Comparison of ENCODE assay signal across 19 cellular contexts in genomic region chr10:78011065-78011464, GRCh38. TPM values are rescaled to one million over a fixed set of nuclear protein-coding genes. Genes with fewer than 3 reads are reported as not detected.
DNase-seq lines count a peak whose midpoint lies in the region; ATAC-seq, FAIRE-seq and TF ChIP-seq lines count a peak whose summit lies in the region.
"Had no signal": no experiment of that assay in that cellular context is flagged by ENCODE, and none has a peak within 500 bp of the region (broad histone marks: within the 10 kb centered on the region; RNA-seq: fewer than 3 reads in every experiment).

No MANE protein-coding gene starts in this region.

- no peak for TF ChIP-seq EP300 in K562 (IDR thresholded peaks at IDR 0.05; ENCODE audit: low read length)

- H2AFZ ChIP-seq in K562 (ENCODE audit: low read depth, low read length), result no peak overlapping the region

- intact Hi-C loops in K562 (cut with micrococcal nuclease) (no loop called here), prostate gland (cut with DNase I) (no loop called here)

- FAIRE-seq in K562 (lab: Jason Lieb, UNC), result no peak
- FAIRE-seq: A204.1, G401.6, GM12892, H54 had no signal

- WGBS in K562 (ENCODE audit: insufficient coverage, low coverage, missing lambda C conversion rate), result 88% methylated on average over 4 of the region's 4 CpGs
- WGBS in prostate gland, result 80% methylated on average over 4 of the region's 4 CpGs

- POLR2A ChIA-PET in HEK293 (lab: Yijun Ruan, JAX), result no interaction called here
- POLR2A ChIA-PET in K562 (lab: Yijun Ruan, JAX), result interaction anchor here (0.7 to 1.2 kb wide), 2 partner anchors 23 to 162 kb away, joined by 3 to 5 read pairs; no protein-coding TSS in a partner anchor

- H3K4me3 ChIP-seq in HEK293 (ENCODE audit: low read depth, low read length) (no peak overlapping the region), K562 (no peak overlapping the region), prostate gland (no peak overlapping the region), WERI-Rb-1 (ENCODE audit: low read depth, low read length) (no peak overlapping the region)
- H3K4me3 ChIP-seq: BLaER1, HAP-1 had no signal

- CTCF ChIA-PET in HEK293 (lab: Yijun Ruan, JAX), result no interaction called here
- CTCF ChIA-PET in K562 (lab: Yijun Ruan, JAX; ENCODE audit: low intra/inter-chr PET ratio), result no interaction called here

- H3K9ac ChIP-seq in K562 (ENCODE audit: insufficient read depth in 1 of 2, low read depth in 2 of 2, low read length in 2 of 2), result no peak overlapping the region
- H3K9ac ChIP-seq: BLaER1 had no signal

- DNase-seq in K562 (ENCODE audit: extremely low read depth in 1 of 4, low spot score in 3 of 4) (no peak), prostate gland (ENCODE audit: low spot score) (no peak), WERI-Rb-1 (no peak)
- DNase-seq in activated naive CD4-positive, alpha-beta T cell (lab: John Stamatoyannopoulos, UW), result no peak
- DNase-seq: Caco-2; CD4-positive, CD25-positive, alpha-beta regulatory T cell; CD8-positive, alpha-beta T cell; DMS153; DND-41; GOT3 had no signal

- H3K4me2 ChIP-seq in K562 (ENCODE audit: insufficient read depth, low read length), result no peak overlapping the region
- H3K4me2 ChIP-seq: BLaER1 had no signal

- in situ Hi-C loops in K562 (cut with MboI), result no loop called here

- no peaks in the 10 kb centered on the region for H3K9me1 ChIP-seq in K562 (ENCODE audit: control insufficient read depth, insufficient read depth, low read length)

- BruUV-seq in K562 (replicated peaks; lab: Mats Ljungman, UMichigan), result TSS peak; percentile 4

- TF ChIP-seq CTCF in HEK293 (tag by site-specific recombination; IDR thresholded peaks at IDR 0.05) (no peak), K562 (IDR thresholded peaks at IDR 0.05 in 2 of 3, conservative IDR thresholded peaks at IDR 0.05 in 1 of 3; ENCODE audit: insufficient read depth in 2 of 3, low read depth in 1 of 3, low read length in 3 of 3) (no peak), prostate gland (IDR thresholded peaks at IDR 0.05) (no peak), WERI-Rb-1 (IDR thresholded peaks at IDR 0.05; ENCODE audit: low read depth, low read length) (no peak)

- H3K36me3 ChIP-seq in HEK293 (ENCODE audit: control insufficient read depth in 2 of 2, insufficient read depth in 1 of 2, low read length in 2 of 2) (peaks cover 61 to 94% of the 10 kb centered on the region in 2 experiments), K562 (ENCODE audit: control insufficient read depth, insufficient read depth, low read length) (peaks cover 94% of the 10 kb centered on the region), prostate gland (no peaks in the 10 kb centered on the region), WERI-Rb-1 (peaks cover 84% of the 10 kb centered on the region)

- no peak for TF ChIP-seq RAD21 in K562 (CRISPR knock-in tag; conservative IDR thresholded peaks at IDR 0.05 in 1 of 2, IDR thresholded peaks at IDR 0.05 in 1 of 2)

- H3K79me2 ChIP-seq in K562 (ENCODE audit: control insufficient read depth, insufficient read depth, low read length), result no peaks in the 10 kb centered on the region

- H3K9me3 ChIP-seq in HEK293 (ENCODE audit: control insufficient read depth, insufficient read depth, low read depth, low read length), result no peaks in the 10 kb centered on the region
- H3K9me3 ChIP-seq in K562 (replicated peaks; ENCODE audit: control insufficient read depth, insufficient read depth, low read depth, low read length), result no peaks in the 10 kb centered on the region
- no peaks in the 10 kb centered on the region for H3K9me3 ChIP-seq in prostate gland
- no peaks in the 10 kb centered on the region for H3K9me3 ChIP-seq in WERI-Rb-1 (ENCODE audit: severe bottlenecking)
- H3K9me3 ChIP-seq: BLaER1, Caco-2, HAP-1 had no signal

- TF ChIP-seq POLR2A in K562 (conservative IDR thresholded peaks at IDR 0.05), result no peak
- no peak for TF ChIP-seq POLR2A in prostate gland (IDR thresholded peaks at IDR 0.05)

- no peaks in the 10 kb centered on the region for H4K20me1 ChIP-seq in K562 (replicated peaks; ENCODE audit: control insufficient read depth, insufficient read depth, low read length)
- H4K20me1 ChIP-seq: BLaER1 had no signal

- ATAC-seq in K562 (no peak), GM18511 (IDR thresholded peaks at IDR 0.05; ENCODE audit: unreplicated experiment) (no peak)
- ATAC-seq: CD8-positive, alpha-beta T cell had no signal

- H3K4me1 ChIP-seq in HEK293 (ENCODE audit: control insufficient read depth, insufficient read depth, low read length) (no peaks in the 10 kb centered on the region), K562 (replicated peaks in 1 of 2; ENCODE audit: control insufficient read depth in 2 of 2, insufficient read depth in 2 of 2, low read length in 2 of 2) (no peaks in the 10 kb centered on the region), prostate gland (replicated peaks) (peaks cover 4% of the 10 kb centered on the region)
- H3K4me1 ChIP-seq: BLaER1, Caco-2, HAP-1 had no signal

- H3K27me3 ChIP-seq in K562 (ENCODE audit: control insufficient read depth in 2 of 2, insufficient read depth in 2 of 2, low read length in 2 of 2) (no peaks in the 10 kb centered on the region), prostate gland (replicated peaks; ENCODE audit: insufficient read depth) (no peaks in the 10 kb centered on the region), WERI-Rb-1 (ENCODE audit: insufficient read depth, low read depth, severe bottlenecking) (no peaks in the 10 kb centered on the region)
- H3K27me3 ChIP-seq: BLaER1 had no signal

- no peak overlapping the region for H3K27ac ChIP-seq in HEK293 (ENCODE audit: extremely low read depth, low read depth, low read length)
- no peak overlapping the region for H3K27ac ChIP-seq in K562 (ENCODE audit: extremely low read depth, low read depth, low read length)
- H3K27ac ChIP-seq in prostate gland, result peak overlapping the region; percentile 78 to 87
- H3K27ac ChIP-seq in WERI-Rb-1, result no peak overlapping the region
- H3K27ac ChIP-seq: BLaER1, C4-2B had no signal

TF ChIP-seq in K562, 482 proteins besides CTCF, POLR2A, EP300 and RAD21 (continues in another document):
- no peak for TF ChIP-seq ZNF23 (CRISPR knock-in tag; IDR thresholded peaks at IDR 0.05)
- TF ChIP-seq MAFK (IDR thresholded peaks at IDR 0.05; ENCODE audit: low read length), result no peak
- TF ChIP-seq XRCC4 (IDR thresholded peaks at IDR 0.05; ENCODE audit: extremely low read depth, insufficient read depth, insufficient read length), result no peak
- TF ChIP-seq MTA1 (IDR thresholded peaks at IDR 0.05; ENCODE audit: borderline replicate concordance), result no peak
- no peak for TF ChIP-seq RBM25 (IDR thresholded peaks at IDR 0.05; ENCODE audit: low read depth, low read length, severe bottlenecking)
- no peak for TF ChIP-seq CREB1 (IDR thresholded peaks at IDR 0.05)
- no peak for TF ChIP-seq CREB1 (CRISPR knock-in tag; IDR thresholded peaks at IDR 0.05)
- TF ChIP-seq CAMTA2 (CRISPR knock-in tag; conservative IDR thresholded peaks at IDR 0.05), result no peak

RNA-seq across cellular contexts. Expression of gene POLR3A, which starts 18.2 kb away (rescaled TPM):
- 123 and 132 TPM in 2 replicates for total RNA-seq in K562 (2011; cell fraction: chromatin; rRNA removed; ENCODE audit: low replicate concordance)
- 73.2 and 88.4 TPM in 2 replicates for total RNA-seq in K562 (2011; cell fraction: nucleolus; rRNA removed)
- 85.6 and 96.2 TPM in 2 replicates for total RNA-seq in K562 (2011; cell fraction: nucleoplasm; rRNA removed)
- 32.5 and 32.8 TPM in 2 replicates for total RNA-seq in K562 (2014; rRNA removed)
- total RNA-seq in K562 (2014; rRNA removed; fragmentation: Illumina TruSeq; extraction: Trizol), result 24.0 and 25.5 TPM in 2 replicates
- 24.8 and 26.7 TPM in 2 replicates for total RNA-seq in K562 (2015; rRNA removed; fragmentation: Illumina TruSeq; extraction: Trizol)
- total RNA-seq in K562 (2021), result 37.0 TPM in 2 replicates
- 19.0 and 22.9 TPM in 2 replicates for polyA plus RNA-seq in K562 (2011; rRNA removed)
- polyA plus RNA-seq in K562 (2011; cell fraction: cytosol; rRNA removed), result 14.9 and 16.1 TPM in 2 replicates
- 28.0 and 28.6 TPM in 2 replicates for polyA plus RNA-seq in K562 (2011; cell fraction: nucleus; rRNA removed)
- 15.5 and 16.9 TPM in 2 replicates for polyA plus RNA-seq in K562 (2012)
- polyA plus RNA-seq in K562 (2014; fragmentation: Illumina TruSeq; extraction: Trizol), result 28.4 and 33.1 TPM in 2 replicates
- polyA plus RNA-seq in K562 (2014; fragmentation: Nextera tagmentation; extraction: Ambion mirVana), result 10 to 100 TPM; 14.9 to 28.8 TPM
- polyA plus RNA-seq in K562 (2014; rRNA removed), result 20.2 and 21.2 TPM in 2 replicates
- polyA minus RNA-seq in K562 (2011; rRNA and poly(A)+ RNA removed), result 65.0 and 86.0 TPM in 2 replicates
- polyA minus RNA-seq in K562 (2011; cell fraction: cytosol; rRNA and poly(A)+ RNA removed), result 34.2 and 43.2 TPM in 2 replicates
- 46.7 and 67.6 TPM in 2 replicates for polyA minus RNA-seq in K562 (2011; cell fraction: nucleus; rRNA and poly(A)+ RNA removed)
- 10 to 100 TPM; 17.5 to 18.7 TPM for total RNA-seq in prostate gland

RNA-seq across cellular contexts. Expression of gene RPS24, which starts 22.6 kb away (rescaled TPM):
- 362 and 686 TPM in 2 replicates for total RNA-seq in K562 (2011; cell fraction: chromatin; rRNA removed; ENCODE audit: low replicate concordance)
- 441 and 473 TPM in 2 replicates for total RNA-seq in K562 (2011; cell fraction: nucleolus; rRNA removed)
- total RNA-seq in K562 (2011; cell fraction: nucleoplasm; rRNA removed), result 774 and 1,438 TPM in 2 replicates
- total RNA-seq in K562 (2014; rRNA removed) (2,880 and 3,475 TPM in 2 replicates), K562 (2014; rRNA removed; fragmentation: Illumina TruSeq; extraction: Trizol) (5,944 and 6,754 TPM in 2 replicates), K562 (2015; rRNA removed; fragmentation: Illumina TruSeq; extraction: Trizol) (6,744 and 6,794 TPM in 2 replicates), K562 (2021) (2,044 and 2,299 TPM in 2 replicates), prostate gland (1,000 to 10,000 TPM; 1,826 to 2,580 TPM)
- polyA plus RNA-seq in K562 (2011; rRNA removed) (5,671 and 6,768 TPM in 2 replicates), K562 (2014; fragmentation: Illumina TruSeq; extraction: Trizol) (6,207 and 7,307 TPM in 2 replicates), K562 (2014; fragmentation: Nextera tagmentation; extraction: Ambion mirVana) (1,000 to 10,000 TPM; 1,947 to 2,307 TPM), K562 (2014; rRNA removed) (5,755 and 6,708 TPM in 2 replicates)
- 3,757 and 6,743 TPM in 2 replicates for polyA plus RNA-seq in K562 (2011; cell fraction: cytosol; rRNA removed)
- 766 and 1,619 TPM in 2 replicates for polyA plus RNA-seq in K562 (2011; cell fraction: nucleus; rRNA removed)
- polyA plus RNA-seq in K562 (2012), result 4,810 and 5,215 TPM in 2 replicates
- polyA minus RNA-seq in K562 (2011; rRNA and poly(A)+ RNA removed), result 2,288 and 2,688 TPM in 2 replicates
- 817 and 998 TPM in 2 replicates for polyA minus RNA-seq in K562 (2011; cell fraction: cytosol; rRNA and poly(A)+ RNA removed)
- 229 and 608 TPM in 2 replicates for polyA minus RNA-seq in K562 (2011; cell fraction: nucleus; rRNA and poly(A)+ RNA removed)

Comparison
In these comparisons a context has a peak if more than half of its experiments do, and no peak if none do; other contexts are left out.
1. H3K27ac ChIP-seq: peak in prostate gland (2 of 2); none in HEK293 (single experiment), K562 (single experiment) and WERI-Rb-1 (single experiment).